ENCODE assay signal across 8 cellular contexts in the genomic region with DNA sequence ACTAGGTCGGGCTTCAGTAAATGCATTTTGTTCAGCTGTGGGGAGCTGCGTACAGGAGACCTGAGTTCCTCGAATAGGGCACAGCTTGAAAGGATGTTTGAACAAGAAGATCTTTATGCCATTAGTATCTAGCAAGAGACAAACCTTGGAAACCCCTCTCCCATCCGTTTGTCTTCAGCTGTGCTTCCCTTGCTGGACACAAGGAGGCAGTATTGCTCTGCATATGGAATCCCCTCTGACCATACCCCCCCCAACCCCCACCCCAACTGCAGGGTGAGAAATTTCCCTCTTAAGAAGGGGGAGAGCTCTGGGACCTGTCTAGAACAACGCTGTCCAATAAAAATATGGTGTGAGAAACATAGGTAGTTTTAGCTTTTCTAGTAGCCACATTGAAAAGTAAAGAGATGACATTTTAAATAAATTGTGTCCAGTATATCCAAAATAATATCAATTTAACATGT. TPM values are rescaled to one million over a fixed set of nuclear protein-coding genes. Genes with fewer than 3 reads are reported as not detected.
DNase-seq lines count a peak whose midpoint lies in the region; ATAC-seq and TF ChIP-seq lines count a peak whose summit lies in the region.

No MANE protein-coding gene starts in this region.

- no peak for TF ChIP-seq POLR2A in stomach (IDR thresholded peaks at IDR 0.05)

- peak overlapping the region; percentile 92 for H3K4me2 ChIP-seq in OCI-LY7 (ENCODE audit: low read length)

- BruUV-seq in OCI-LY7 (replicated peaks; lab: Mats Ljungman, UMichigan): TSS peak; percentile 50

- H3K27me3 Mint-ChIP-seq in CD8-positive, alpha-beta memory T cell: peaks cover 0 to 2% of the 10 kb centered on the region in 2 donors
- no peaks in the 10 kb centered on the region for H3K27me3 Mint-ChIP-seq in activated T-cell treated with anti-CD3 and anti-CD28 coated beads, Interleukin-2, amount 50 U/mL, for 24 hours
- peaks cover 3% of the 10 kb centered on the region for H3K27me3 Mint-ChIP-seq in nephron (ENCODE audit: low read depth)

- POLR2A ChIA-PET in CD8-positive, alpha-beta memory T cell (lab: Charles Lee): interaction anchor here (0.7 to 2.4 kb wide), 3 partner anchors 12 to 68 kb away, joined by 4 to 8 read pairs (median 5); a partner anchor contains a TSS
- POLR2A ChIA-PET in OCI-LY7 (lab: Charles Lee): interaction anchor here (0.7 to 2.3 kb wide), 4 partner anchors 8 to 445 kb away, joined by 3 to 7 read pairs (median 6); no protein-coding TSS in a partner anchor

- H3K27ac ChIP-seq in CD8-positive, alpha-beta memory T cell (ENCODE audit: low read depth, low read length): peak overlapping the region; percentile 76
- no peak overlapping the region for H3K27ac ChIP-seq in HUES48 (ENCODE audit: low read depth, low read length)
- peak overlapping the region; percentile 67 for H3K27ac ChIP-seq in OCI-LY7 (ENCODE audit: low read depth, low read length, poor library complexity, severe bottlenecking)
- no peak overlapping the region for H3K27ac ChIP-seq in stomach

- intact Hi-C loops in OCI-LY7 (cut with micrococcal nuclease; ENCODE audit: unreplicated experiment): loop anchor here (1.0 to 10.0 kb wide), 4 partner anchors 23 to 1002 kb away; a partner anchor contains a TSS
- intact Hi-C loops in stomach (cut with DNase I; ENCODE audit: low total_unique reads): no loop called here

- ATAC-seq in HG03520 (IDR thresholded peaks at IDR 0.05; ENCODE audit: unreplicated experiment): no peak

- peaks cover 43% of the 10 kb centered on the region for H3K79me2 ChIP-seq in OCI-LY7 (ENCODE audit: insufficient read depth, low read depth, low read length)

- H3K27ac Mint-ChIP-seq in CD8-positive, alpha-beta memory T cell: peak overlapping the region in 6 of 8 donors; percentile 48 to 74 (median 62)
- H3K27ac Mint-ChIP-seq in activated T-cell treated with anti-CD3 and anti-CD28 coated beads, Interleukin-2, amount 50 U/mL, for 24 hours: peak overlapping the region; percentile 94
- no peak overlapping the region for H3K27ac Mint-ChIP-seq in nephron

- peak; percentile 84 for TF ChIP-seq CTCF in OCI-LY7 (conservative IDR thresholded peaks at IDR 0.05; ENCODE audit: low read length)
- peak; percentile 76 to 85 (median 85) for TF ChIP-seq CTCF in nephron (IDR thresholded peaks at IDR 0.05; ENCODE audit: unreplicated experiment in 3 of 3)
- TF ChIP-seq CTCF in stomach (IDR thresholded peaks at IDR 0.05): peak in 5 of 7 experiments; percentile 32 to 80 (median 63)

- WGBS in stomach, 5 donors: 9 to 17% (median 12%) methylated on average over 5 of the region's 5 CpGs

- CTCF ChIA-PET in CD8-positive, alpha-beta memory T cell (lab: Charles Lee): interaction anchor here (0.6 to 3.9 kb wide), 23 partner anchors 8 to 1189 kb away, joined by 3 to 24 read pairs (median 5); a partner anchor contains a TSS
- CTCF ChIA-PET in OCI-LY7 (lab: Charles Lee; ENCODE audit: unreplicated experiment): interaction anchor here (0.5 kb wide), 1 partner anchor 879 kb away, joined by 3 read pairs; no protein-coding TSS in a partner anchor

- 0 out of 2 replicates have a peak overlapping the region, but pooled peaks have one; percentile 9 for H3K9ac ChIP-seq in HUES48 (ENCODE audit: low read depth, low read length)

- peaks cover 0 to 15% (median 4%) of the 10 kb centered on the region in 3 donors for H3K36me3 Mint-ChIP-seq in CD8-positive, alpha-beta memory T cell
- H3K36me3 Mint-ChIP-seq in activated T-cell treated with anti-CD3 and anti-CD28 coated beads, Interleukin-2, amount 50 U/mL, for 24 hours (ENCODE audit: low read depth): peaks cover 68% of the 10 kb centered on the region
- H3K36me3 Mint-ChIP-seq in nephron (ENCODE audit: low read depth): no peaks in the 10 kb centered on the region

- no peaks in the 10 kb centered on the region for H3K36me3 ChIP-seq in CD8-positive, alpha-beta memory T cell (ENCODE audit: insufficient read depth, low read length)
- peaks cover 24% of the 10 kb centered on the region for H3K36me3 ChIP-seq in HUES48 (ENCODE audit: control insufficient read depth, insufficient read depth, low read length)
- H3K36me3 ChIP-seq in OCI-LY7 (ENCODE audit: insufficient read depth, low read length): peaks cover 32% of the 10 kb centered on the region
- H3K36me3 ChIP-seq in stomach: peaks cover 0 to 6% (median 3%) of the 10 kb centered on the region in 4 donors

- H2AFZ ChIP-seq in OCI-LY7 (ENCODE audit: low read length): no peak overlapping the region

- no peaks in the 10 kb centered on the region for H3K27me3 ChIP-seq in CD8-positive, alpha-beta memory T cell (ENCODE audit: insufficient read depth, low read length, poor library complexity, severe bottlenecking)
- H3K27me3 ChIP-seq in HUES48 (ENCODE audit: control insufficient read depth, insufficient read depth, low read length) (no peaks in the 10 kb centered on the region), stomach (no peaks in the 10 kb centered on the region)

- peak overlapping the region; percentile 97 for H3K4me3 ChIP-seq in CD8-positive, alpha-beta memory T cell (ENCODE audit: low read length)
- H3K4me3 ChIP-seq in HUES48 (ENCODE audit: low read depth, low read length) (peak overlapping the region; percentile 77), OCI-LY7 (ENCODE audit: low read depth, low read length, poor library complexity, severe bottlenecking) (peak overlapping the region; percentile 90), stomach (peak overlapping the region; percentile 68 to 98 (median 92))

- peak overlapping the region; percentile 88 to 94 (median 92) for H3K4me3 Mint-ChIP-seq in CD8-positive, alpha-beta memory T cell
- peak overlapping the region; percentile 91 for H3K4me3 Mint-ChIP-seq in activated T-cell treated with anti-CD3 and anti-CD28 coated beads, Interleukin-2, amount 50 U/mL, for 24 hours
- peak overlapping the region; percentile 91 to 94 (median 93) for H3K4me3 Mint-ChIP-seq in nephron

- peaks cover 28% of the 10 kb centered on the region for H3K4me1 ChIP-seq in CD8-positive, alpha-beta memory T cell (ENCODE audit: insufficient read depth, low read length)
- H3K4me1 ChIP-seq in HUES48 (ENCODE audit: control insufficient read depth, insufficient read depth, low read length) (peaks cover 14% of the 10 kb centered on the region), OCI-LY7 (ENCODE audit: insufficient read depth, low read length, poor library complexity, severe bottlenecking) (peaks cover 31% of the 10 kb centered on the region), stomach (peaks cover 14 to 38% (median 34%) of the 10 kb centered on the region in 4 donors)

- peaks cover 15% of the 10 kb centered on the region; the same call in 1 of the 2 replicates for H4K20me1 ChIP-seq in OCI-LY7 (ENCODE audit: insufficient read depth, low read length)

- no peaks in the 10 kb centered on the region for H3K9me3 ChIP-seq in CD8-positive, alpha-beta memory T cell (ENCODE audit: low read length)
- H3K9me3 ChIP-seq in HUES48 (ENCODE audit: control insufficient read depth, insufficient read depth, low read length) (no peaks in the 10 kb centered on the region), OCI-LY7 (ENCODE audit: low read length) (no peaks in the 10 kb centered on the region), stomach (no peaks in the 10 kb centered on the region)

- TF ChIP-seq EP300 in stomach (IDR thresholded peaks at IDR 0.05): no peak

- H3K9me2 ChIP-seq in OCI-LY7 (ENCODE audit: insufficient read depth, low read length): no peaks in the 10 kb centered on the region

- H3K9me3 Mint-ChIP-seq in CD8-positive, alpha-beta memory T cell: no peaks in the 10 kb centered on the region
- no peaks in the 10 kb centered on the region for H3K9me3 Mint-ChIP-seq in activated T-cell treated with anti-CD3 and anti-CD28 coated beads, Interleukin-2, amount 50 U/mL, for 24 hours
- H3K9me3 Mint-ChIP-seq in nephron: no peaks in the 10 kb centered on the region

- H3K4me1 Mint-ChIP-seq in CD8-positive, alpha-beta memory T cell: peaks cover 39 to 54% (median 49%) of the 10 kb centered on the region in 3 donors
- peaks cover 39% of the 10 kb centered on the region for H3K4me1 Mint-ChIP-seq in activated T-cell treated with anti-CD3 and anti-CD28 coated beads, Interleukin-2, amount 50 U/mL, for 24 hours (ENCODE audit: low read depth)
- peaks cover 21% of the 10 kb centered on the region for H3K4me1 Mint-ChIP-seq in nephron

- DNase-seq in CD8-positive, alpha-beta memory T cell: peak; percentile 52 to 80 (median 67)
- DNase-seq in OCI-LY7 (ENCODE audit: low spot score) (peak; percentile 82), fibroblast of gingiva (ENCODE audit: low read depth) (peak; percentile 46), stomach (peak; percentile 50)
- DNase-seq in activated T-cell treated with anti-CD3 and anti-CD28 coated beads, Interleukin-2, amount 50 U/mL, for 24 hours: peak; percentile 73

RNA-seq across cellular contexts. Expression of a gene that starts 1.6 kb away (rescaled TPM):
- 10 to 100 TPM; 24.7 to 24.9 TPM for total RNA-seq in CD8-positive, alpha-beta memory T cell
- 5.3 TPM for polyA plus RNA-seq in CD8-positive, alpha-beta memory T cell
- total RNA-seq in OCI-LY7 (2014; rRNA removed; shearing (Covaris generic)): 20.9 and 22.5 TPM in 2 replicates
- total RNA-seq in OCI-LY7 (2022) (18.6 and 22.6 TPM in 2 replicates), stomach (10 to 100 TPM in 2 of 5 donors, 1 to 10 TPM in 2, not detected in 1; 1.8 to 38.5 (median 7.4) TPM)
- polyA plus RNA-seq in stomach: 1 to 10 TPM; 2.4 to 8.0 (median 7.8) TPM

RNA-seq across cellular contexts. Expression of a gene that starts 11.3 kb away (rescaled TPM):
- 10 to 100 TPM; 11.1 to 13.0 TPM for total RNA-seq in CD8-positive, alpha-beta memory T cell
- 4.3 TPM for polyA plus RNA-seq in CD8-positive, alpha-beta memory T cell
- total RNA-seq in OCI-LY7 (2014; rRNA removed; shearing (Covaris generic)): 9.4 and 13.9 TPM in 2 replicates
- total RNA-seq in OCI-LY7 (2022) (5.1 and 7.2 TPM in 2 replicates), stomach (100 to 1,000 TPM in 1 of 5 donors, 10 to 100 TPM in 2, 1 to 10 TPM in 2; 8.5 to 339 (median 14.9) TPM)
- polyA plus RNA-seq in stomach: 10 to 100 TPM; 11.0 to 12.1 (median 11.0) TPM

RNA-seq across cellular contexts. Expression of a gene that starts 58.2 kb away (rescaled TPM):
- total RNA-seq in CD8-positive, alpha-beta memory T cell: 10 to 100 TPM; 65.1 to 67.0 TPM
- 63.3 TPM for polyA plus RNA-seq in CD8-positive, alpha-beta memory T cell
- total RNA-seq in OCI-LY7 (2014; rRNA removed; shearing (Covaris generic)): 66.5 and 76.1 TPM in 2 replicates
- total RNA-seq in OCI-LY7 (2022): 115 and 123 TPM in 2 replicates
- 100 to 1,000 TPM in 2 of 5 donors, 10 to 100 TPM in 3; 15.8 to 161 (median 69.8) TPM for total RNA-seq in stomach
- 10 to 100 TPM; 24.7 to 40.2 (median 38.9) TPM for polyA plus RNA-seq in stomach

Comparison
In these comparisons a context has a peak if more than half of its experiments do, and no peak if none do; other contexts are left out.
1. H3K27ac ChIP-seq: peak in CD8-positive, alpha-beta memory T cell (single experiment) and OCI-LY7 (single experiment); none in HUES48 (single experiment) and stomach (0 of 5).
2. H3K27ac Mint-ChIP-seq: peak in CD8-positive, alpha-beta memory T cell (6 of 8) and activated T-cell treated with anti-CD3 and anti-CD28 coated beads, Interleukin-2, amount 50 U/mL, for 24 hours (single experiment); none in nephron (0 of 3).
3. Peak in every context shown above with its lines, with median percentiles within 50 percentile points of each other: DNase-seq, H3K4me3 ChIP-seq, H3K4me3 Mint-ChIP-seq and CTCF ChIP-seq.